ENCODE assay signal across 13 cellular contexts in the genomic region with DNA sequence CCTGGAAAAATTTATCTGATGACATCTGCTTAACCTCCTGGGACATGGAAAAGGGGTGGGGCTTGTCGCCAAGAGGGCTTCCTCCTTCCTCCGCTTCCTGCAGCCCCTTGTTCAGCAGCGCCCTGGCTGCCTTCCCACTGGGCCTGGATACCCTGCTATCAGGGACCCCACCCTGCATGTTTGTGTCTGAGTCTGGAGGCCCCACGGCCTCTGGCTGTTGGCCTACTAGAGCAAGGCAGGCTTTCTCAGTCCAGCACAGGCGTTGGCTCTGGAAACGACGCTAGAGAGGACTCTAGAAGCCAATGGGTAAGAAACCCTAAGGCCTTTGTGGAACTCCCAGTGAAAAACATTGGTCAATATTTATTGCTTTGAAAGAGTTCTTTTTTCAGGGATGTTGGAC.
DNase-seq lines count a peak whose midpoint lies in the region; ATAC-seq, FAIRE-seq and TF ChIP-seq lines count a peak whose summit lies in the region.
"Had no signal": no experiment of that assay in that cellular context is flagged by ENCODE, and none has a peak within 500 bp of the region (broad histone marks: within the 10 kb centered on the region; RNA-seq: fewer than 3 reads in every experiment).

No MANE protein-coding gene starts in this region.

- no peaks in the 10 kb centered on the region for H3K36me3 ChIP-seq in esophagus squamous epithelium
- H3K36me3 ChIP-seq in right lobe of liver, result no peaks in the 10 kb centered on the region
- no peaks in the 10 kb centered on the region for H3K36me3 ChIP-seq in skeletal muscle tissue (ENCODE audit: control insufficient read depth in 3 of 3, insufficient read depth in 3 of 3, low read length in 3 of 3)

- no peak for FAIRE-seq in H54 (lab: Jason Lieb, UNC)

- DNase-seq in GM03348 (ENCODE audit: low spot score) (peak; percentile 13), esophagus squamous epithelium (lab: John Stamatoyannopoulos, UW) (no peak), right lobe of liver (peak; percentile 61 to 70 (median 63)), retina (no peak), H54 (ENCODE audit: insufficient read length, low spot score) (no peak)
- DNase-seq in stimulated activated CD4-positive, alpha-beta T cell treated with anti-CD3 and anti-CD28 coated beads, Interleukin-4, amount 100 ng/mL, for 4 hours, result no peak
- DNase-seq: activated CD4-positive, alpha-beta T cell treated with anti-CD3 and anti-CD28 coated beads for 1 hour; activated T-cell treated with anti-CD3 and anti-CD28 coated beads, Interleukin-2, amount 50 U/mL, for 24 hours; T-helper 1 cell had no signal

- TF ChIP-seq POLR2A in esophagus squamous epithelium (IDR thresholded peaks at IDR 0.05), result no peak
- no peak for TF ChIP-seq POLR2A in right lobe of liver (IDR thresholded peaks at IDR 0.05)
- TF ChIP-seq POLR2A in H54 (IDR thresholded peaks at IDR 0.05; ENCODE audit: low read depth, low read length), result no peak

- H3K4me1 ChIP-seq in esophagus squamous epithelium (peaks cover 19 to 43% (median 28%) of the 10 kb centered on the region in 3 donors), right lobe of liver (no peaks in the 10 kb centered on the region), skeletal muscle tissue (ENCODE audit: control insufficient read depth in 3 of 3, insufficient read depth in 3 of 3, low read length in 3 of 3) (peaks cover 15 to 31% (median 26%) of the 10 kb centered on the region in 3 donors)

- peak overlapping the region in 3 of 4 donors; percentile 51 to 89 (median 66) for H3K27ac ChIP-seq in esophagus squamous epithelium
- no peak overlapping the region for H3K27ac ChIP-seq in right lobe of liver
- peak overlapping the region; percentile 49 for H3K27ac ChIP-seq in skeletal muscle tissue (ENCODE audit: low read depth, low read length)

- no peak overlapping the region for H3K9ac ChIP-seq in skeletal muscle tissue (ENCODE audit: low read depth in 1 of 3, low read length in 3 of 3)

- intact Hi-C loops in esophagus squamous epithelium (cut with DNase I), result no loop called here
- intact Hi-C loops in right lobe of liver (cut with DNase I), result no loop called here

- H3K9me3 ChIP-seq in esophagus squamous epithelium, result no peaks in the 10 kb centered on the region
- H3K9me3 ChIP-seq in right lobe of liver, result no peaks in the 10 kb centered on the region
- no peaks in the 10 kb centered on the region for H3K9me3 ChIP-seq in skeletal muscle tissue (ENCODE audit: control insufficient read depth in 3 of 3, low read length in 3 of 3)

- WGBS in esophagus squamous epithelium, 2 donors, result 44 to 54% methylated on average over 6 of the region's 7 CpGs
- 42% methylated on average over 5 of the region's 7 CpGs for WGBS in right lobe of liver (ENCODE audit: insufficient coverage, low coverage, low lambda C conversion rate, missing lambda C conversion rate)

- peak; percentile 73 to 82 (median 82) for ATAC-seq in right lobe of liver
- ATAC-seq in HG02938 (IDR thresholded peaks at IDR 0.05; ENCODE audit: unreplicated experiment), result no peak
- ATAC-seq: natural killer cell treated with Interleukin-12 subunit alpha and Interleukin-12 subunit beta and Interleukin-15 and Interleukin-18, amount 100 ng/mL, for 72 hours had no signal

- TF ChIP-seq CTCF in esophagus squamous epithelium (IDR thresholded peaks at IDR 0.05) (no peak), right lobe of liver (IDR thresholded peaks at IDR 0.05) (no peak)

- H3K4me3 ChIP-seq in esophagus squamous epithelium (no peak overlapping the region), right lobe of liver (no peak overlapping the region), skeletal muscle tissue (ENCODE audit: low read length in 3 of 3) (no peak overlapping the region)
- H3K4me3 ChIP-seq: smooth muscle cell had no signal

- H3K27me3 ChIP-seq in esophagus squamous epithelium, result no peaks in the 10 kb centered on the region
- H3K27me3 ChIP-seq in right lobe of liver, result no peaks in the 10 kb centered on the region
- no peaks in the 10 kb centered on the region for H3K27me3 ChIP-seq in skeletal muscle tissue (ENCODE audit: control insufficient read depth in 3 of 3, insufficient read depth in 3 of 3, low read length in 3 of 3)

Comparison
In these comparisons a context has a peak if more than half of its experiments do, and no peak if none do; other contexts are left out.
1. DNase-seq: peak in GM03348 (single experiment) and right lobe of liver (3 of 3); none in esophagus squamous epithelium (single experiment), stimulated activated CD4-positive, alpha-beta T cell treated with anti-CD3 and anti-CD28 coated beads, Interleukin-4, amount 100 ng/mL, for 4 hours (0 of 2), retina (single experiment) and H54 (single experiment).
2. H3K27ac ChIP-seq: peak in esophagus squamous epithelium (3 of 4) and skeletal muscle tissue (single experiment); none in right lobe of liver (0 of 3).